In genomic region chr11:35586216-35586615, GRCh38 we compare ENCODE assay signal across 1 cellular context.
TF ChIP-seq lines count a peak whose summit lies in the region.

No MANE protein-coding gene starts in this region.

TF ChIP-seq in IMR-90, 13 proteins besides CTCF, POLR2A, EP300 and RAD21 (continued from another document):
- TF ChIP-seq USF2 (IDR thresholded peaks at IDR 0.05; ENCODE audit: low read depth, low read length) (no peak), MXI1 (IDR thresholded peaks at IDR 0.05; ENCODE audit: borderline replicate concordance, low read depth, low read length) (no peak), NFE2L2 (IDR thresholded peaks at IDR 0.05; ENCODE audit: low read depth, low read length) (no peak)
